17 cellular contexts compared by ENCODE assay signal in genomic region chr6:47581591-47581990, GRCh38.
DNase-seq lines count a peak whose midpoint lies in the region; ATAC-seq and TF ChIP-seq lines count a peak whose summit lies in the region.
"Had no signal": no experiment of that assay in that cellular context is flagged by ENCODE, and none has a peak within 500 bp of the region (broad histone marks: within the 10 kb centered on the region; RNA-seq: fewer than 3 reads in every experiment).

No MANE protein-coding gene starts in this region.

- H3K27me3 Mint-ChIP-seq in naive thymus-derived CD4-positive, alpha-beta T cell, result no peaks in the 10 kb centered on the region

- POLR2A ChIA-PET in naive thymus-derived CD4-positive, alpha-beta T cell (lab: Charles Lee), result no interaction called here

- H3K36me3 Mint-ChIP-seq in naive thymus-derived CD4-positive, alpha-beta T cell, result peaks cover 6 to 59% (median 39%) of the 10 kb centered on the region in 5 donors

- no peak overlapping the region for H3K4me3 Mint-ChIP-seq in naive thymus-derived CD4-positive, alpha-beta T cell
- H3K4me3 Mint-ChIP-seq: activated naive CD4-positive, alpha-beta T cell treated with anti-CD3 and anti-CD28 coated beads for 36 hours had no signal

- no peak overlapping the region for H3K4me3 ChIP-seq in naive thymus-derived CD4-positive, alpha-beta T cell (ENCODE audit: low read length)
- H3K4me3 ChIP-seq: smooth muscle cell had no signal

- no peaks in the 10 kb centered on the region for H3K9me3 ChIP-seq in naive thymus-derived CD4-positive, alpha-beta T cell (ENCODE audit: control insufficient read depth in 2 of 3, low read length in 3 of 3)

- peaks cover 0 to 21% (median 9%) of the 10 kb centered on the region in 3 experiments for H3K36me3 ChIP-seq in naive thymus-derived CD4-positive, alpha-beta T cell (ENCODE audit: control insufficient read depth in 2 of 3, insufficient read depth in 3 of 3, low read length in 3 of 3)

- H3K4me1 Mint-ChIP-seq in naive thymus-derived CD4-positive, alpha-beta T cell, result peaks cover 0 to 5% (median 0%) of the 10 kb centered on the region in 7 donors

- CTCF ChIA-PET in naive thymus-derived CD4-positive, alpha-beta T cell (lab: Charles Lee), result no interaction called here

- ATAC-seq in GM18517 (IDR thresholded peaks at IDR 0.05; ENCODE audit: unreplicated experiment) (peak; percentile 70), GM21367 (IDR thresholded peaks at IDR 0.05; ENCODE audit: unreplicated experiment) (peak; percentile 89), HG02884 (IDR thresholded peaks at IDR 0.05; ENCODE audit: unreplicated experiment) (peak; percentile 84), HG03575 (IDR thresholded peaks at IDR 0.05; ENCODE audit: extremely low read depth, insufficient number of reproducible peaks, low FRiP score, unreplicated experiment) (peak; percentile 64), foreskin keratinocyte (no peak), HG03457 (IDR thresholded peaks at IDR 0.05; ENCODE audit: unreplicated experiment) (no peak)
- no peak for ATAC-seq in naive thymus-derived CD4-positive, alpha-beta T cell

- no peak for TF ChIP-seq POLR2A in erythroblast (IDR thresholded peaks at IDR 0.05; ENCODE audit: low read length)

- no peak overlapping the region for H3K27ac Mint-ChIP-seq in naive thymus-derived CD4-positive, alpha-beta T cell
- H3K27ac Mint-ChIP-seq: activated naive CD4-positive, alpha-beta T cell treated with anti-CD3 and anti-CD28 coated beads for 36 hours had no signal

- intact Hi-C loops in naive thymus-derived CD4-positive, alpha-beta T cell (cut with micrococcal nuclease), result no loop called here

- no peak for DNase-seq in naive thymus-derived CD4-positive, alpha-beta T cell
- no peak for DNase-seq in erythroblast (lab: John Stamatoyannopoulos, UW)
- DNase-seq in foreskin keratinocyte, result no peak
- DNase-seq: activated naive CD4-positive, alpha-beta T cell treated with anti-CD3 and anti-CD28 coated beads for 36 hours; COR-L47; dermis blood vessel endothelial cell; Kasumi-1; NCI-H1436 treated with DMSO at 0.1 percent for 48 hours; NCI-H526 treated with DMSO at 0.1 percent for 48 hours had no signal

- no peak for TF ChIP-seq CTCF in foreskin keratinocyte (conservative IDR thresholded peaks at IDR 0.05)

- no peaks in the 10 kb centered on the region for H3K4me1 ChIP-seq in naive thymus-derived CD4-positive, alpha-beta T cell (ENCODE audit: control insufficient read depth in 2 of 2, insufficient read depth in 2 of 2, low read length in 2 of 2)
- no peaks in the 10 kb centered on the region for H3K4me1 ChIP-seq in foreskin keratinocyte
- H3K4me1 ChIP-seq: parathyroid adenoma had no signal

- no peaks in the 10 kb centered on the region for H3K27me3 ChIP-seq in naive thymus-derived CD4-positive, alpha-beta T cell (ENCODE audit: control insufficient read depth in 2 of 2, insufficient read depth in 2 of 2, low read length in 2 of 2)
- no peaks in the 10 kb centered on the region for H3K27me3 ChIP-seq in foreskin keratinocyte

- no peak overlapping the region for H3K27ac ChIP-seq in naive thymus-derived CD4-positive, alpha-beta T cell (ENCODE audit: low read depth, low read length)
- H3K27ac ChIP-seq in foreskin keratinocyte, result no peak overlapping the region
- H3K27ac ChIP-seq: parathyroid adenoma, RWPE1 had no signal

- no peaks in the 10 kb centered on the region for H3K9me3 Mint-ChIP-seq in naive thymus-derived CD4-positive, alpha-beta T cell
- H3K9me3 Mint-ChIP-seq: activated naive CD4-positive, alpha-beta T cell treated with anti-CD3 and anti-CD28 coated beads for 36 hours had no signal

Comparison
In these comparisons a context has a peak if more than half of its experiments do, and no peak if none do; other contexts are left out.
1. ATAC-seq: peak in GM18517 (single experiment), GM21367 (single experiment), HG02884 (single experiment) and HG03575 (single experiment); none in naive thymus-derived CD4-positive, alpha-beta T cell (single experiment), foreskin keratinocyte (single experiment) and HG03457 (single experiment).